In genomic region chr5:9953691-9954090, GRCh38 we compare ENCODE assay signal across 30 cellular contexts.
"Had no signal": no experiment of that assay in that cellular context is flagged by ENCODE, and none has a peak within 500 bp of the region (broad histone marks: within the 10 kb centered on the region; RNA-seq: fewer than 3 reads in every experiment).

No MANE protein-coding gene starts in this region.

- ATAC-seq: left colon; left lung; lower lobe of right lung; natural killer cell; pancreas; right cardiac atrium; sciatic nerve; stimulated activated effector memory CD8-positive, alpha-beta T cell treated with anti-CD3 and anti-CD28 coated beads, Interleukin-12 subunit alpha, Interleukin-12 subunit beta, amount 100 ng/mL, for 72 hours; stimulated activated naive CD8-positive, alpha-beta T cell treated with anti-CD3 and anti-CD28 coated beads, Interleukin-15, amount 100 ng/mL, for 72 hours had no signal

- H3K4me3 ChIP-seq: left lung, lower lobe of right lung, pancreas, prostate gland, skin epidermis, tibial nerve, uterus had no signal

- DNase-seq: hippocampal formation; kidney glomerular epithelial cell; left colon; left lung; lower lobe of right lung; mammary epithelial cell; mesenchymal stem cell; naive B cell; natural killer cell; nephron progenitor cell; pancreas; posterior cingulate gyrus; retina; right cardiac atrium; stimulated activated CD4-positive, alpha-beta T cell treated with anti-CD3 and anti-CD28 coated beads, Interleukin-12 subunit alpha, Interleukin-12 subunit beta, amount 100 ng/mL, for 4 hours; stimulated activated CD4-positive, alpha-beta T cell treated with anti-CD3 and anti-CD28 coated beads, Interleukin-15, amount 100 ng/mL, for 24 hours; stimulated activated CD4-positive, alpha-beta T cell treated with anti-CD3 and anti-CD28 coated beads, Interleukin-2, amount 100 ng/mL, for 24 hours; stimulated activated CD4-positive, alpha-beta T cell treated with anti-CD3 and anti-CD28 coated beads, Interleukin-4, amount 100 ng/mL, for 24 hours; stimulated activated naive CD4-positive, alpha-beta T cell; stimulated activated naive CD8-positive, alpha-beta T cell treated with anti-CD3 and anti-CD28 coated beads, Interleukin-15, amount 100 ng/mL, for 72 hours; substantia nigra; uterus had no signal

- H3K4me1 ChIP-seq: lower lobe of right lung, pancreas, prostate gland, tibial nerve, uterus had no signal

- H3K4me1 Mint-ChIP-seq: naive B cell; natural killer cell; stimulated activated effector memory CD8-positive, alpha-beta T cell treated with anti-CD3 and anti-CD28 coated beads, Interleukin-12 subunit alpha, Interleukin-12 subunit beta, amount 100 ng/mL, for 72 hours; stimulated activated naive CD8-positive, alpha-beta T cell treated with anti-CD3 and anti-CD28 coated beads, Interleukin-15, amount 100 ng/mL, for 72 hours had no signal

- FAIRE-seq: keratinocyte, pancreas had no signal

- H3K9me3 ChIP-seq: left lung, lower lobe of right lung, pancreas, prostate gland, tibial nerve, uterus had no signal

- H3K4me3 Mint-ChIP-seq: mesothelial cell of epicardium; naive B cell; natural killer cell; nephron progenitor cell; stimulated activated effector memory CD8-positive, alpha-beta T cell treated with anti-CD3 and anti-CD28 coated beads, Interleukin-12 subunit alpha, Interleukin-12 subunit beta, amount 100 ng/mL, for 72 hours; stimulated activated naive CD8-positive, alpha-beta T cell treated with anti-CD3 and anti-CD28 coated beads, Interleukin-15, amount 100 ng/mL, for 72 hours; type B pancreatic cell had no signal

- H3K9me3 Mint-ChIP-seq: nephron progenitor cell had no signal

- H3K36me3 ChIP-seq: left lung, lower lobe of right lung, pancreas, prostate gland, tibial nerve, uterus had no signal

- H3K36me3 Mint-ChIP-seq: mesothelial cell of epicardium; naive B cell; natural killer cell; stimulated activated effector memory CD8-positive, alpha-beta T cell treated with anti-CD3 and anti-CD28 coated beads, Interleukin-12 subunit alpha, Interleukin-12 subunit beta, amount 100 ng/mL, for 72 hours; type B pancreatic cell had no signal

- H3K27ac Mint-ChIP-seq: mesothelial cell of epicardium; natural killer cell; nephron progenitor cell; stimulated activated effector memory CD8-positive, alpha-beta T cell treated with anti-CD3 and anti-CD28 coated beads, Interleukin-12 subunit alpha, Interleukin-12 subunit beta, amount 100 ng/mL, for 72 hours; type B pancreatic cell had no signal

- H3K27ac ChIP-seq: left lung, lower lobe of right lung, pancreas, prostate gland, skin epidermis, tibial nerve, uterus had no signal

- H3K27me3 ChIP-seq: left lung, pancreas, tibial nerve, uterus had no signal
